In the genomic region with DNA sequence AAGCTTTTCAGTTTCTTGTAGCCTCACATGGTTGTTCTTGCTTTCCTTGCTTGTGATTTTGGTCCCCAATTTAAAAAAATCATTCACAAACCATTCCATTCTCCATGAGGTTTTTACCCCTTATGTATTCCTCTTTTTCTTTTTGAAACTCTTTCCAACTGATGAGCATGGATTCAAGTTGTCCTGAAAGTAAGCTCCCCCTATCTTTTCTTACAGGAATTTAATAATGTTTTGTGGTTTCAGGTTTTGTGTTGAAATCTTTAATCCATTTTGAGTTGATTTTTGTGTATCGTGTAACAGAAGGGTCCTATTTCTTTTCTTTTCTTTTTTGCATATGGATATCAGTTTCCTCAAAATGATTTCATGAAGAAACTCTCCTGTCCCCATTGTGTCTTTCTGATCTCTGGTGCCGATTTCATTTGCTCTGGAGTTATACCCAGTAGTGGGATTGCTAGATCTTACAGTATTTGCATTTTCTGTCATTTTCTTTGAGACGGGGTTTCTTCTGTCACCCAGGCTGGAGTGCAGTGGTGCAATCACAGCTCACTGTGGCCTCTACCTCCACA, we compare ENCODE assay signal across 23 cellular contexts. TPM values are rescaled to one million over a fixed set of nuclear protein-coding genes. Genes with fewer than 3 reads are reported as not detected.
"Had no signal": no experiment of that assay in that cellular context is flagged by ENCODE, and none has a peak within 500 bp of the region (broad histone marks: within the 10 kb centered on the region; RNA-seq: fewer than 3 reads in every experiment).

No MANE protein-coding gene starts in this region.

- H3K4me1 ChIP-seq: ascending aorta had no signal

- H3K4me3 ChIP-seq: ascending aorta, cardiac muscle cell, coronary artery, gastroesophageal sphincter, mucosa of descending colon, spleen had no signal

- ATAC-seq: activated naive CD8-positive, alpha-beta T cell treated with anti-CD3 and anti-CD28 coated beads, Interleukin-2, amount 50 U/mL, for 24 hours; gastroesophageal sphincter; mucosa of descending colon; natural killer cell; sciatic nerve; stimulated activated naive B cell treated with anti-CD40 and anti-IgM and Interleukin-4, amounts not matched to agents 10 μg/mL and 1 μg/mL and 100 μg/mL, for 72 hours had no signal

- H3K9me3 Mint-ChIP-seq: activated B cell treated with CpG ODN at 0.5 μM for 24 hours; activated CD4-positive, alpha-beta T cell treated with anti-CD3 and anti-CD28 coated beads, Interleukin-2, amount 10 ng/mL, durations not matched to agents 24 days and 14 days; activated naive CD8-positive, alpha-beta T cell treated with anti-CD3 and anti-CD28 coated beads, Interleukin-2, amount 50 U/mL, for 24 hours; activated T-helper 1 cell treated with anti-CD3 and anti-CD28 coated beads, Interleukin-12 subunit alpha, Interleukin-12 subunit beta, Interleukin-2, Interleukin-4 antibody, amounts not matched to agents 30 ng/mL and 10 ng/mL and 1 ng/mL, durations not matched to agents 14 hours and 24 hours and 36 hours; natural killer cell; stimulated activated naive B cell treated with anti-CD40 and anti-IgM and Interleukin-4, amounts not matched to agents 10 μg/mL and 1 μg/mL and 100 μg/mL, for 72 hours had no signal

- H3K27ac Mint-ChIP-seq: activated B cell treated with CpG ODN at 0.5 μM for 24 hours; activated CD4-positive, alpha-beta T cell treated with anti-CD3 and anti-CD28 coated beads, Interleukin-2, amount 10 ng/mL, durations not matched to agents 24 days and 14 days; activated naive CD8-positive, alpha-beta T cell treated with anti-CD3 and anti-CD28 coated beads, Interleukin-2, amount 50 U/mL, for 24 hours; activated T-helper 1 cell treated with anti-CD3 and anti-CD28 coated beads, Interleukin-12 subunit alpha, Interleukin-12 subunit beta, Interleukin-2, Interleukin-4 antibody, amounts not matched to agents 30 ng/mL and 10 ng/mL and 1 ng/mL, durations not matched to agents 14 hours and 24 hours and 36 hours; natural killer cell; stimulated activated naive B cell treated with anti-CD40 and anti-IgM and Interleukin-4, amounts not matched to agents 10 μg/mL and 1 μg/mL and 100 μg/mL, for 72 hours had no signal

- H3K9me3 ChIP-seq: ascending aorta, gastroesophageal sphincter, mucosa of descending colon, spleen had no signal

- H3K27ac ChIP-seq: ascending aorta, cardiac muscle cell, coronary artery, gastroesophageal sphincter, spleen had no signal

- H3K27me3 ChIP-seq: ascending aorta, cardiac muscle cell had no signal

- H3K36me3 Mint-ChIP-seq: natural killer cell; stimulated activated naive B cell treated with anti-CD40 and anti-IgM and Interleukin-4, amounts not matched to agents 10 μg/mL and 1 μg/mL and 100 μg/mL, for 72 hours had no signal

- H3K36me3 ChIP-seq: ascending aorta, cardiac muscle cell, gastroesophageal sphincter, spleen had no signal

- H3K4me3 Mint-ChIP-seq: activated B cell treated with CpG ODN at 0.5 μM for 24 hours; activated CD4-positive, alpha-beta T cell treated with anti-CD3 and anti-CD28 coated beads, Interleukin-2, amount 10 ng/mL, durations not matched to agents 24 days and 14 days; activated naive CD8-positive, alpha-beta T cell treated with anti-CD3 and anti-CD28 coated beads, Interleukin-2, amount 50 U/mL, for 24 hours; activated T-helper 1 cell treated with anti-CD3 and anti-CD28 coated beads, Interleukin-12 subunit alpha, Interleukin-12 subunit beta, Interleukin-2, Interleukin-4 antibody, amounts not matched to agents 30 ng/mL and 10 ng/mL and 1 ng/mL, durations not matched to agents 14 hours and 24 hours and 36 hours; natural killer cell; stimulated activated naive B cell treated with anti-CD40 and anti-IgM and Interleukin-4, amounts not matched to agents 10 μg/mL and 1 μg/mL and 100 μg/mL, for 72 hours had no signal

- DNase-seq: activated B cell treated with CpG ODN at 0.5 μM for 24 hours; activated naive CD4-positive, alpha-beta T cell treated with Interleukin-2 at 50 U/mL for 16 hours; activated naive CD8-positive, alpha-beta T cell treated with anti-CD3 and anti-CD28 coated beads, Interleukin-2, amount 50 U/mL, for 24 hours; effector CD4-positive, alpha-beta T cell; hypothalamus; mucosa of descending colon; natural killer cell; occipital lobe; spleen; stimulated activated CD4-positive, alpha-beta T cell treated with anti-CD3 and anti-CD28 coated beads, Interleukin-1b, Interleukin-23, amount 100 ng/mL, for 48 hours; stimulated activated naive B cell treated with anti-CD40 and anti-IgM and Interleukin-4, amounts not matched to agents 10 μg/mL and 1 μg/mL and 100 μg/mL, for 72 hours; substantia nigra; trophoblast cell had no signal

RNA-seq across cellular contexts. Expression of gene LRRC74B, which starts 58.5 kb away (rescaled TPM):
- total RNA-seq: activated B cell treated with CpG ODN at 0.5 μM for 24 hours; activated CD4-positive, alpha-beta T cell treated with anti-CD3 and anti-CD28 coated beads, Interleukin-2, amount 10 ng/mL, durations not matched to agents 24 days and 14 days; activated T-helper 1 cell treated with anti-CD3 and anti-CD28 coated beads, Interleukin-12 subunit alpha, Interleukin-12 subunit beta, Interleukin-2, Interleukin-4 antibody, amounts not matched to agents 30 ng/mL and 10 ng/mL and 1 ng/mL, durations not matched to agents 14 hours and 24 hours and 36 hours; fibroblast of lung; gastroesophageal sphincter; lung microvascular endothelial cell; occipital lobe; pulmonary artery endothelial cell; sciatic nerve; spleen had no signal
